In genomic region chr6:153401751-153402150, GRCh38 we compare ENCODE assay signal across 27 cellular contexts.
DNase-seq lines count a peak whose midpoint lies in the region; FAIRE-seq and TF ChIP-seq lines count a peak whose summit lies in the region.
"Had no signal": no experiment of that assay in that cellular context is flagged by ENCODE, and none has a peak within 500 bp of the region (broad histone marks: within the 10 kb centered on the region; RNA-seq: fewer than 3 reads in every experiment).

No MANE protein-coding gene starts in this region.

- H3K27me3 ChIP-seq in H1 (replicated peaks in 1 of 4; ENCODE audit: control insufficient read depth in 3 of 4, extremely low read depth in 1 of 4, insufficient read depth in 3 of 4, low read length in 3 of 4) (no peaks in the 10 kb centered on the region), WERI-Rb-1 (ENCODE audit: insufficient read depth, low read depth, severe bottlenecking) (no peaks in the 10 kb centered on the region)
- H3K27me3 ChIP-seq: BLaER1, MG63 had no signal

- H3K9me3 ChIP-seq in H1 (ENCODE audit: insufficient read depth in 2 of 2, low read depth in 1 of 2, low read length in 1 of 2) (no peaks in the 10 kb centered on the region), WERI-Rb-1 (ENCODE audit: severe bottlenecking) (no peaks in the 10 kb centered on the region)
- H3K9me3 ChIP-seq: BLaER1 had no signal

- H2BK12ac ChIP-seq in H1 (ENCODE audit: low read depth, low read length) = no peak overlapping the region

- FAIRE-seq in H1 (lab: Jason Lieb, UNC) = no peak
- FAIRE-seq: A204.1, GM19239 had no signal

- H3K23me2 ChIP-seq in H1 (ENCODE audit: low read depth, low read length) = no peaks in the 10 kb centered on the region

- H4K8ac ChIP-seq in H1 (ENCODE audit: extremely low read depth, insufficient read depth, low read length) = no peak overlapping the region

- H3K4me3 ChIP-seq in H1 (ENCODE audit: extremely low read depth in 1 of 4, insufficient read depth in 2 of 4, low read depth in 3 of 4, low read length in 4 of 4) (no peak overlapping the region), WERI-Rb-1 (ENCODE audit: low read depth, low read length) (no peak overlapping the region)
- H3K4me3 ChIP-seq: BLaER1, MG63, SK-N-MC had no signal

- H3K36me3 ChIP-seq in H1 (ENCODE audit: control insufficient read depth in 2 of 4, insufficient read depth in 4 of 4, low read length in 3 of 4) (no peaks in the 10 kb centered on the region), WERI-Rb-1 (no peaks in the 10 kb centered on the region)
- H3K36me3 ChIP-seq: BLaER1, MG63 had no signal

- no peak overlapping the region for H2AFZ ChIP-seq in H1 (ENCODE audit: low read length)

- CTCF ChIA-PET in H1 (lab: Charles Lee; ENCODE audit: partially characterized antibody) = no interaction called here

- no peak for TF ChIP-seq EP300 in H1 (IDR thresholded peaks at IDR 0.05; ENCODE audit: borderline replicate concordance in 1 of 2, low read depth in 2 of 2, low read length in 2 of 2)

- TF ChIP-seq CTCF in H1 (IDR thresholded peaks at IDR 0.05; ENCODE audit: control extremely low read depth in 1 of 3, insufficient read depth in 1 of 3, low read depth in 1 of 3, low read length in 3 of 3) (no peak), WERI-Rb-1 (IDR thresholded peaks at IDR 0.05; ENCODE audit: low read depth, low read length) (no peak)

- no peak overlapping the region for H2BK5ac ChIP-seq in H1 (ENCODE audit: low read depth, low read length)

- WGBS in H1 (ENCODE audit: extremely low coverage in 1 of 2, insufficient coverage in 1 of 2, insufficient read length in 1 of 2, insufficient replicate concordance in 2 of 2, low coverage in 1 of 2, low lambda C conversion rate in 2 of 2, missing lambda C conversion rate in 1 of 2), 2 experiments = 94% methylated on average over 2 of the region's 2 CpGs; no CpG with 5 or more reads in 1 of the 2 experiments

- no peaks in the 10 kb centered on the region for H3K79me1 ChIP-seq in H1 (ENCODE audit: low read depth, low read length)

- H3K4me1 ChIP-seq in H1 (replicated peaks in 1 of 4; ENCODE audit: control insufficient read depth in 3 of 4, insufficient read depth in 4 of 4, low read length in 3 of 4) = no peaks in the 10 kb centered on the region
- H3K4me1 ChIP-seq: BLaER1 had no signal

- H2BK20ac ChIP-seq in H1 (ENCODE audit: low read length) = no peak overlapping the region

- H3K4ac ChIP-seq in H1 (replicated peaks; ENCODE audit: insufficient read length, low read depth, low read length) = no peak overlapping the region

- no peak overlapping the region for H3K4me2 ChIP-seq in H1 (ENCODE audit: insufficient read depth in 1 of 2, low read depth in 2 of 2, low read length in 2 of 2)
- H3K4me2 ChIP-seq: BLaER1 had no signal

- H3K27ac ChIP-seq in H1 (ENCODE audit: low read depth, low read length) = no peak overlapping the region
- H3K27ac ChIP-seq in WERI-Rb-1 = no peak overlapping the region
- H3K27ac ChIP-seq: BLaER1, RWPE1, SK-N-MC had no signal

- TF ChIP-seq POLR2A in H1 (IDR thresholded peaks at IDR 0.05; ENCODE audit: control extremely low read depth in 1 of 2, low read depth in 2 of 2, low read length in 2 of 2) = no peak

- DNase-seq in NCI-H510A treated with DMSO at 0.1 percent for 48 hours (lab: John Stamatoyannopoulos, UW) (peak; percentile 3), NCI-H510A (lab: John Stamatoyannopoulos, UW) (no peak), NCI-H69 (lab: John Stamatoyannopoulos, UW) (peak; percentile 75), H1 (ENCODE audit: low read depth in 1 of 2, low spot score in 2 of 2) (no peak), A172 (ENCODE audit: low spot score) (no peak), WERI-Rb-1 (no peak), hepatic stellate cell (ENCODE audit: low spot score) (no peak)
- DNase-seq: CD4-positive, CD25-positive, alpha-beta regulatory T cell; DND-41; H9; HFFc6; IMR-90; KG1; MG63; NCI-H1694; NCI-H2029 treated with DMSO at 0.1 percent for 48 hours; NCI-H2171; NCI-H226; NCI-H524; NCI-H774; NK-92 treated with Interleukin-12 subunit alpha and Interleukin-12 subunit beta, amount 100 ng/mL, for 24 hours; SHP77 had no signal

- H3K9ac ChIP-seq in H1 (replicated peaks in 1 of 4; ENCODE audit: extremely low read depth in 1 of 4, low read depth in 3 of 4, low read length in 3 of 4) = no peak overlapping the region
- H3K9ac ChIP-seq: BLaER1 had no signal

- H3K14ac ChIP-seq in H1 (ENCODE audit: insufficient read length) = no peak overlapping the region

- H4K20me1 ChIP-seq in H1 (replicated peaks in 1 of 2; ENCODE audit: control insufficient read depth in 1 of 2, insufficient read depth in 2 of 2, low read length in 2 of 2) = no peaks in the 10 kb centered on the region
- H4K20me1 ChIP-seq: BLaER1 had no signal

- H2AK5ac ChIP-seq in H1 (ENCODE audit: low read depth, low read length) = no peak overlapping the region

- no peak overlapping the region for H3K56ac ChIP-seq in H1 (replicated peaks; ENCODE audit: insufficient read length, low read depth, low read length)

- no peak for TF ChIP-seq RAD21 in H1 (IDR thresholded peaks at IDR 0.05 in 1 of 2, conservative IDR thresholded peaks at IDR 0.05 in 1 of 2; ENCODE audit: low read depth in 2 of 2, low read length in 2 of 2)

- no peak overlapping the region for H2BK15ac ChIP-seq in H1 (ENCODE audit: low read length)

- no peak overlapping the region for H4K5ac ChIP-seq in H1 (ENCODE audit: insufficient read length, low read depth, low read length)

- POLR2A ChIA-PET in H1 (lab: Charles Lee; ENCODE audit: partially characterized antibody) = no interaction called here

- H2BK120ac ChIP-seq in H1 (replicated peaks; ENCODE audit: low read depth, low read length) = no peak overlapping the region

- H3K23ac ChIP-seq in H1 (ENCODE audit: insufficient read length) = no peak overlapping the region

- H3K18ac ChIP-seq in H1 (ENCODE audit: extremely low read depth, low read length) = no peak overlapping the region

- no peaks in the 10 kb centered on the region for H3K79me2 ChIP-seq in H1 (ENCODE audit: control insufficient read depth in 1 of 2, insufficient read depth in 2 of 2, low read length in 2 of 2)

- H4K91ac ChIP-seq in H1 (replicated peaks; ENCODE audit: insufficient read length, low read length) = no peak overlapping the region

TF ChIP-seq in H1, 55 proteins besides CTCF, POLR2A, EP300 and RAD21 (continues in another document):
- TF ChIP-seq POU5F1 (IDR thresholded peaks at IDR 0.05; ENCODE audit: low read depth, low read length) = no peak
- no peak for TF ChIP-seq E2F6 (IDR thresholded peaks at IDR 0.05)
- TF ChIP-seq CEBPB (IDR thresholded peaks at IDR 0.05; ENCODE audit: low read depth, low read length) = peak; percentile 60; the same call in 1 of the 2 replicates
- TF ChIP-seq CBX8 (IDR thresholded peaks at IDR 0.05; ENCODE audit: borderline replicate concordance, low read depth, low read length) = no peak

Comparison
In these comparisons a context has a peak if more than half of its experiments do, and no peak if none do; other contexts are left out.
1. DNase-seq: peak in NCI-H510A treated with DMSO at 0.1 percent for 48 hours (single experiment) and NCI-H69 (single experiment); none in NCI-H510A (single experiment), H1 (0 of 2), A172 (single experiment), WERI-Rb-1 (single experiment) and hepatic stellate cell (single experiment).